11 cellular contexts compared by ENCODE assay signal in genomic region chr5:139677404-139678282, GRCh38. TPM values are rescaled to one million over a fixed set of nuclear protein-coding genes. Genes with fewer than 3 reads are reported as not detected.
A peak's percentile ranks its signal among the peaks of the same experiment; 100 is the strongest.
DNase-seq lines count a peak whose midpoint lies in the region; ATAC-seq and TF ChIP-seq lines count a peak whose summit lies in the region.
"Had no signal": no experiment of that assay in that cellular context is flagged by ENCODE, and none has a peak within 500 bp of the region (broad histone marks: within the 10 kb centered on the region; RNA-seq: fewer than 3 reads in every experiment).

No MANE protein-coding gene starts in this region.

- H3K36me3 ChIP-seq in HUES64 (ENCODE audit: insufficient read depth, low read length), result peaks cover 29% of the 10 kb centered on the region
- peaks cover 2 to 23% (median 11%) of the 10 kb centered on the region in 4 donors for H3K36me3 ChIP-seq in right lobe of liver
- H3K36me3 ChIP-seq in stomach, result peaks cover 22 to 30% (median 29%) of the 10 kb centered on the region in 4 donors
- H3K36me3 ChIP-seq in colonic mucosa, result no peaks in the 10 kb centered on the region

- TF ChIP-seq POLR2A in right lobe of liver (IDR thresholded peaks at IDR 0.05) (no peak), stomach (IDR thresholded peaks at IDR 0.05) (no peak)

- peak; percentile 68 to 89 (median 72) for ATAC-seq in right lobe of liver

- no peak overlapping the region for H3K4me3 ChIP-seq in HUES64 (ENCODE audit: low read length)
- no peak overlapping the region for H3K4me3 ChIP-seq in right lobe of liver
- H3K4me3 ChIP-seq in stomach, result no peak overlapping the region
- no peak overlapping the region for H3K4me3 ChIP-seq in colonic mucosa

- TF ChIP-seq CTCF in right lobe of liver (IDR thresholded peaks at IDR 0.05) (no peak), stomach (IDR thresholded peaks at IDR 0.05) (no peak), colonic mucosa (IDR thresholded peaks at IDR 0.05) (no peak)

- peak; percentile 81 for DNase-seq in astrocyte of the hippocampus (ENCODE audit: low read depth, low spot score)
- peak in 2 of 3 donors; percentile 77 to 83 for DNase-seq in right lobe of liver
- peak; percentile 72 for DNase-seq in stomach
- DNase-seq in colonic mucosa, result no peak
- DNase-seq in mesenteric fat pad (ENCODE audit: low spot score), result no peak
- DNase-seq in cerebellum (ENCODE audit: low spot score), result no peak
- DNase-seq in activated naive CD4-positive, alpha-beta T cell treated with Interleukin-2 at 50 U/mL for 16 hours, result no peak
- DNase-seq: activated CD4-positive, alpha-beta T cell treated with anti-CD3 and anti-CD28 coated beads, Interleukin-2, amount 50 U/mL, for 48 hours; brain microvascular endothelial cell; Karpas-422 had no signal

- H3K27me3 ChIP-seq in HUES64 (ENCODE audit: insufficient read depth, low read length) (no peaks in the 10 kb centered on the region), right lobe of liver (no peaks in the 10 kb centered on the region), stomach (no peaks in the 10 kb centered on the region), colonic mucosa (no peaks in the 10 kb centered on the region)
- H3K27me3 ChIP-seq: brain microvascular endothelial cell had no signal

- no peak for TF ChIP-seq EP300 in stomach (IDR thresholded peaks at IDR 0.05)

- no peak overlapping the region for H3K9ac ChIP-seq in HUES64 (ENCODE audit: low read depth, low read length)
- no peak overlapping the region for H3K9ac ChIP-seq in colonic mucosa (ENCODE audit: low read depth in 2 of 2, low read length in 2 of 2)

- H3K4me1 ChIP-seq in HUES64 (ENCODE audit: insufficient read depth, low read length) (peaks cover 18% of the 10 kb centered on the region), right lobe of liver (peaks cover 0 to 49% (median 23%) of the 10 kb centered on the region in 4 donors), stomach (peaks cover 30 to 70% (median 52%) of the 10 kb centered on the region in 4 donors), colonic mucosa (no peaks in the 10 kb centered on the region)

- H3K9me3 ChIP-seq in HUES64 (ENCODE audit: insufficient read depth, low read depth, low read length) (no peaks in the 10 kb centered on the region), right lobe of liver (no peaks in the 10 kb centered on the region), stomach (no peaks in the 10 kb centered on the region), colonic mucosa (no peaks in the 10 kb centered on the region)

- WGBS in HUES64, result 74% methylated on average over 19 of the region's 19 CpGs
- 29% methylated on average over 6 of the region's 19 CpGs for WGBS in right lobe of liver (ENCODE audit: insufficient coverage, low coverage, low lambda C conversion rate, missing lambda C conversion rate)
- WGBS in stomach, 5 donors, result 23 to 37% (median 26%) methylated on average over 18 to 19 of the region's 19 CpGs

- H3K27ac ChIP-seq in HUES64 (ENCODE audit: low read depth, low read length) (0 out of 2 replicates have a peak overlapping the region, but pooled peaks have one; percentile 34), right lobe of liver (peak overlapping the region in 2 of 3 donors; percentile 20 to 26), stomach (peak overlapping the region; percentile 9 to 80 (median 69)), colonic mucosa (no peak overlapping the region)
- H3K27ac ChIP-seq: brain microvascular endothelial cell had no signal

- intact Hi-C loops in right lobe of liver (cut with DNase I), result no loop called here
- intact Hi-C loops in stomach (cut with DNase I; ENCODE audit: low total_unique reads), result no loop called here
- intact Hi-C loops in colonic mucosa (cut with DNase I), result no loop called here

RNA-seq across cellular contexts. Expression of gene CXXC5, which starts 29.5 kb away (rescaled TPM):
- 83.6 TPM for polyA plus RNA-seq in HUES64 (2013, experiment 1 of 2)
- polyA plus RNA-seq in HUES64 (2013, experiment 2 of 2), result 88.1 TPM
- total RNA-seq in right lobe of liver, result 10 to 100 TPM; 44.5 to 84.9 (median 66.4) TPM
- total RNA-seq in stomach, result 100 to 1,000 TPM in 1 of 5 donors, 10 to 100 TPM in 4; 25.9 to 101 (median 32.7) TPM
- polyA plus RNA-seq in stomach, result 10 to 100 TPM; 18.3 to 26.3 (median 22.2) TPM
- 10 to 100 TPM; 32.3 to 40.4 TPM for total RNA-seq in colonic mucosa
- 33.0 TPM for total RNA-seq in mesenteric fat pad
- 76.6 TPM for total RNA-seq in cerebellum

Comparison
In these comparisons a context has a peak if more than half of its experiments do, and no peak if none do; other contexts are left out.
1. DNase-seq: peak in astrocyte of the hippocampus (single experiment), right lobe of liver (2 of 3) and stomach (single experiment); none in colonic mucosa (single experiment), mesenteric fat pad (single experiment), cerebellum (single experiment) and activated naive CD4-positive, alpha-beta T cell treated with Interleukin-2 at 50 U/mL for 16 hours (single experiment).